In genomic region chr6:37018152-37019064, GRCh38 we compare ENCODE assay signal across 7 cellular contexts. TPM values are rescaled to one million over a fixed set of nuclear protein-coding genes. Genes with fewer than 3 reads are reported as not detected.
DNase-seq lines count a peak whose midpoint lies in the region; ATAC-seq and TF ChIP-seq lines count a peak whose summit lies in the region.

No MANE protein-coding gene starts in this region.

- POLR2A ChIA-PET in T-cell (lab: Charles Lee), result interaction anchor here (0.5 to 0.7 kb wide), 3 partner anchors 82 to 1448 kb away, joined by 3 read pairs; no protein-coding TSS in a partner anchor

- peak overlapping the region; percentile 73 to 78 for H3K27ac Mint-ChIP-seq in T-cell

- H3K4me3 ChIP-seq in adipocyte (ENCODE audit: low read length), result no peak overlapping the region
- no peak overlapping the region for H3K4me3 ChIP-seq in retinal pigment epithelial cell (ENCODE audit: low read length)

- no peaks in the 10 kb centered on the region for H3K36me3 Mint-ChIP-seq in T-cell

- no peaks in the 10 kb centered on the region for H3K27me3 Mint-ChIP-seq in T-cell

- ATAC-seq in HG02938 (IDR thresholded peaks at IDR 0.05; ENCODE audit: unreplicated experiment), result peak; percentile 86
- ATAC-seq in T-cell (replicated peaks in 1 of 4), result peak; percentile 88 to 91 (median 90)
- ATAC-seq in left ventricle myocardium superior, result peak; percentile 96

- intact Hi-C loops in left ventricle myocardium superior (cut with micrococcal nuclease), result loop anchor here (5.0 kb wide), 2 partner anchors 131 to 256 kb away; partner anchors contain the start of gene C6orf89

- peaks cover 44 to 50% (median 48%) of the 10 kb centered on the region in 3 donors for H3K4me1 Mint-ChIP-seq in T-cell

- H3K4me1 ChIP-seq in adipocyte (ENCODE audit: control insufficient read depth, insufficient read depth, low read length), result no peaks in the 10 kb centered on the region

- in situ Hi-C loops in GM13977 (cut with MboI; ENCODE audit: low pct_unique_long_range_greater_than_20kb, low sequenced_read_pairs, unreplicated experiment), result loop anchor here (10.0 kb wide), 1 partner anchor 244 kb away; no protein-coding TSS in a partner anchor

- TF ChIP-seq CTCF in GM13977 (IDR thresholded peaks at IDR 0.05; ENCODE audit: extremely low read depth, insufficient read depth, missing control alignments), result peak; percentile 93
- TF ChIP-seq CTCF in retinal pigment epithelial cell (conservative IDR thresholded peaks at IDR 0.05; ENCODE audit: low read depth, low read length), result peak; percentile 98

- CTCF ChIA-PET in T-cell (lab: Charles Lee), result interaction anchor here (0.5 to 8.1 kb wide), 67 partner anchors 11 to 1685 kb away, joined by 3 to 142 read pairs (median 4); partner anchors contain the start of genes C6orf89 (in 2 of the 2), PIM1 (in 2 of the 2), CMTR1 (in 1 of the 2) and GLO1 (in 1 of the 2)

- H3K27me3 ChIP-seq in adipocyte (replicated peaks; ENCODE audit: control insufficient read depth, insufficient read depth, low read length), result peaks cover under 1% of the 10 kb centered on the region

- H3K9me3 ChIP-seq in adipocyte (ENCODE audit: control insufficient read depth, low read length), result no peaks in the 10 kb centered on the region

- no peaks in the 10 kb centered on the region for H3K36me3 ChIP-seq in adipocyte (ENCODE audit: control insufficient read depth, insufficient read depth, low read length, severe bottlenecking)

- no peaks in the 10 kb centered on the region for H3K9me3 Mint-ChIP-seq in T-cell

- H3K9ac ChIP-seq in adipocyte (ENCODE audit: low read length), result peak overlapping the region; percentile 47

- DNase-seq in GM13977 (ENCODE audit: low spot score) (peak; percentile 91), NCI-H1694 (lab: John Stamatoyannopoulos, UW) (peak; percentile 90), T-cell (peak; percentile 76 to 91 (median 86)), adipocyte (ENCODE audit: low read depth) (peak; percentile 95), left ventricle myocardium superior (peak; percentile 92), retinal pigment epithelial cell (ENCODE audit: low read depth) (peak; percentile 68)

- H3K4me3 Mint-ChIP-seq in T-cell, result peak overlapping the region in 1 of 3 donors; percentile 3

RNA-seq across cellular contexts. Expression of gene FGD2, which starts 13.0 kb away (rescaled TPM):
- total RNA-seq in T-cell (10 to 100 TPM in 1 of 5 donors, 1 to 10 TPM in 4; 2.8 to 11.1 (median 3.3) TPM), left ventricle myocardium superior (8.0 TPM)

RNA-seq across cellular contexts. Expression of gene MTCH1, which starts 32.4 kb away (rescaled TPM):
- 100 to 1,000 TPM; 146 to 185 (median 160) TPM for total RNA-seq in T-cell
- total RNA-seq in left ventricle myocardium superior, result 216 TPM
